8 cellular contexts compared by ENCODE assay signal in genomic region chr19:2215281-2215751, GRCh38. TPM values are rescaled to one million over a fixed set of nuclear protein-coding genes. Genes with fewer than 3 reads are reported as not detected.
DNase-seq lines count a peak whose midpoint lies in the region; ATAC-seq, FAIRE-seq and TF ChIP-seq lines count a peak whose summit lies in the region.
"Had no signal": no experiment of that assay in that cellular context is flagged by ENCODE, and none has a peak within 500 bp of the region (broad histone marks: within the 10 kb centered on the region; RNA-seq: fewer than 3 reads in every experiment).

No MANE protein-coding gene starts in this region.

- H3K79me1 ChIP-seq in mesendoderm (ENCODE audit: low read length): no peaks in the 10 kb centered on the region

- no peak overlapping the region for H3K27ac Mint-ChIP-seq in mesothelial cell of epicardium

- H4K5ac ChIP-seq in mesendoderm (ENCODE audit: low read length): no peak overlapping the region

- no peaks in the 10 kb centered on the region for H3K4me1 Mint-ChIP-seq in mesothelial cell of epicardium

- WGBS in mesendoderm (ENCODE audit: extremely low coverage, insufficient coverage, low lambda C conversion rate): no CpG with 5 or more reads among the region's 31 CpGs

- H3K18ac ChIP-seq in mesendoderm (ENCODE audit: low read length): no peak overlapping the region

- peaks cover 23% of the 10 kb centered on the region for H3K36me3 Mint-ChIP-seq in mesothelial cell of epicardium

- ATAC-seq in HG02798 (IDR thresholded peaks at IDR 0.05; ENCODE audit: poor library complexity, unreplicated experiment): peak; percentile 66

- H3K27ac ChIP-seq in mesendoderm (ENCODE audit: low read depth, low read length): no peak overlapping the region

- H3K4me2 ChIP-seq in mesendoderm (ENCODE audit: low read length): no peak overlapping the region

- H3K9me3 Mint-ChIP-seq in mesothelial cell of epicardium: no peaks in the 10 kb centered on the region

- FAIRE-seq in GM19239 (lab: Jason Lieb, UNC): no peak

- no peaks in the 10 kb centered on the region for H3K4me1 ChIP-seq in mesendoderm (ENCODE audit: control insufficient read depth, low read depth, low read length)

- peak; percentile 55 for DNase-seq in activated CD4-positive, alpha-beta T cell treated with anti-CD3 and anti-CD28 coated beads for 48 hours
- peak; percentile 26 for DNase-seq in mesendoderm
- no peak for DNase-seq in mesothelial cell of epicardium (ENCODE audit: low spot score in 2 of 2, unreplicated experiment in 2 of 2)
- DNase-seq in GM19239 (ENCODE audit: insufficient read length, low spot score): no peak
- DNase-seq: mammary epithelial cell, NCI-H748 treated with DMSO at 0.1 percent for 48 hours had no signal

- no peak overlapping the region for H3K4me3 ChIP-seq in mesendoderm (ENCODE audit: low read length)

- H3K27me3 ChIP-seq in mesendoderm (ENCODE audit: insufficient read depth, low read length, poor library complexity): no peaks in the 10 kb centered on the region

- no peak overlapping the region for H2BK5ac ChIP-seq in mesendoderm (ENCODE audit: low read length)

- no peaks in the 10 kb centered on the region for H3K79me2 ChIP-seq in mesendoderm (ENCODE audit: control insufficient read depth, insufficient read depth, low read length)

- no peak overlapping the region for H2AK5ac ChIP-seq in mesendoderm (ENCODE audit: low read length)

- H3K4ac ChIP-seq in mesendoderm (ENCODE audit: low read depth, low read length): no peak overlapping the region

- no peak overlapping the region for H3K4me3 Mint-ChIP-seq in mesothelial cell of epicardium

- H3K9ac ChIP-seq in mesendoderm (ENCODE audit: low read length): no peak overlapping the region

- peaks cover 11% of the 10 kb centered on the region for H3K36me3 ChIP-seq in mesendoderm (ENCODE audit: control insufficient read depth, insufficient read depth, low read length)

- H3K27me3 Mint-ChIP-seq in mesothelial cell of epicardium (ENCODE audit: low read depth): no peaks in the 10 kb centered on the region

- H4K8ac ChIP-seq in mesendoderm (ENCODE audit: low read depth, low read length): no peak overlapping the region

- no peak for TF ChIP-seq CTCF in mesothelial cell of epicardium (IDR thresholded peaks at IDR 0.05; ENCODE audit: unreplicated experiment)

- H2BK15ac ChIP-seq in mesendoderm (replicated peaks; ENCODE audit: low read depth): no peak overlapping the region

- no peak overlapping the region for H3K56ac ChIP-seq in mesendoderm (ENCODE audit: low read length)

- no peak overlapping the region for H3K23ac ChIP-seq in mesendoderm (ENCODE audit: low read length)

- no peak overlapping the region for H2BK120ac ChIP-seq in mesendoderm (ENCODE audit: low read depth, low read length)

RNA-seq across cellular contexts. Expression of gene PLEKHJ1, which starts 20.8 kb away (rescaled TPM):
- polyA plus RNA-seq in mesendoderm (2013, experiment 1 of 2): 101 TPM
- 99.1 TPM for polyA plus RNA-seq in mesendoderm (2013, experiment 2 of 2)
- 73.4 to 75.6 TPM (median 73.8 TPM) in 3 replicates for total RNA-seq in mesothelial cell of epicardium

RNA-seq across cellular contexts. Expression of gene SF3A2, which starts 21.3 kb away (rescaled TPM):
- 109 TPM for polyA plus RNA-seq in mesendoderm (2013, experiment 1 of 2)
- polyA plus RNA-seq in mesendoderm (2013, experiment 2 of 2): 111 TPM
- 142 to 156 TPM (median 146 TPM) in 3 replicates for total RNA-seq in mesothelial cell of epicardium

RNA-seq across cellular contexts. Expression of gene AMH, which starts 33.8 kb away (rescaled TPM):
- 4.2 TPM for polyA plus RNA-seq in mesendoderm (2013, experiment 1 of 2)
- polyA plus RNA-seq in mesendoderm (2013, experiment 2 of 2): 3.9 TPM
- 42.4 to 50.1 TPM (median 44.5 TPM) in 3 replicates for total RNA-seq in mesothelial cell of epicardium

RNA-seq across cellular contexts. Expression of gene JSRP1, which starts 40.9 kb away (rescaled TPM):
- polyA plus RNA-seq in mesendoderm (2013, experiment 1 of 2): 0.44 TPM
- 0.57 TPM for polyA plus RNA-seq in mesendoderm (2013, experiment 2 of 2)
- 0.80 TPM in 1 of 3 replicates, not detected in the others for total RNA-seq in mesothelial cell of epicardium
- total RNA-seq: T-helper 1 cell treated with Interleukin-12 subunit alpha and Interleukin-12 subunit beta and Interleukin-4 antibody, amounts not matched to agents 30 ng/mL and 1 ng/mL, for 36 hours had no signal
- polyA plus RNA-seq: mammary epithelial cell had no signal

RNA-seq across cellular contexts. Expression of gene DOT1L, which starts 51.6 kb away (rescaled TPM):
- 33.0 TPM for polyA plus RNA-seq in mesendoderm (2013, experiment 1 of 2)
- polyA plus RNA-seq in mesendoderm (2013, experiment 2 of 2): 33.1 TPM
- total RNA-seq in mesothelial cell of epicardium: 54.1 to 59.1 TPM (median 58.2 TPM) in 3 replicates

Comparison
In these comparisons a context has a peak if more than half of its experiments do, and no peak if none do; other contexts are left out.
1. DNase-seq: peak in activated CD4-positive, alpha-beta T cell treated with anti-CD3 and anti-CD28 coated beads for 48 hours (single experiment) and mesendoderm (single experiment); none in mesothelial cell of epicardium (0 of 2) and GM19239 (single experiment).